Comparison of ENCODE assay signal across 1 cellular context in genomic region chr19:13103961-13104847, GRCh38.
A peak's percentile ranks its signal among the peaks of the same experiment; 100 is the strongest.
TF ChIP-seq lines count a peak whose summit lies in the region.

No MANE protein-coding gene starts in this region.

TF ChIP-seq in GM12878, 131 proteins besides CTCF, POLR2A, EP300 and RAD21 (continued from another document):
- TF ChIP-seq HSF1 (IDR thresholded peaks at IDR 0.05; ENCODE audit: low read depth, low read length): no peak
- peak; percentile 69; the same call in 1 of the 2 replicates for TF ChIP-seq BACH1 (IDR thresholded peaks at IDR 0.05; ENCODE audit: borderline replicate concordance)
- TF ChIP-seq SUZ12 (IDR thresholded peaks at IDR 0.05; ENCODE audit: unreplicated experiment): no peak
- TF ChIP-seq TCF7 (IDR thresholded peaks at IDR 0.05; ENCODE audit: borderline replicate concordance): no peak
- TF ChIP-seq RAD51 (IDR thresholded peaks at IDR 0.05): no peak
- TF ChIP-seq ZNF384 (IDR thresholded peaks at IDR 0.05; ENCODE audit: borderline replicate concordance, low read depth, low read length): no peak
- no peak for TF ChIP-seq REST (IDR thresholded peaks at IDR 0.05; ENCODE audit: low read depth, low read length)
- TF ChIP-seq IRF5 (IDR thresholded peaks at IDR 0.05; ENCODE audit: borderline replicate concordance): no peak
- TF ChIP-seq ETV6 (conservative IDR thresholded peaks at IDR 0.05 in 1 of 2, IDR thresholded peaks at IDR 0.05 in 1 of 2; ENCODE audit: borderline replicate concordance in 1 of 2, low read depth in 1 of 2): peak in 1 of 2 experiments; percentile 93; a peak in 2 of 4 replicates
- no peak; the same call in 1 of the 2 replicates for TF ChIP-seq MTA2 (IDR thresholded peaks at IDR 0.05; ENCODE audit: low read depth)
